ENCODE assay signal across 1 cellular context in genomic region chr15:67048281-67049279, GRCh38.
TF ChIP-seq lines count a peak whose summit lies in the region.

No MANE protein-coding gene starts in this region.

TF ChIP-seq in HEK293, 187 proteins besides CTCF, POLR2A, EP300 and RAD21 (continued from another document and continues in another):
- TF ChIP-seq ZNF280C (tag by site-specific recombination; IDR thresholded peaks at IDR 0.05) (no peak), ZNF623 (tag by site-specific recombination; IDR thresholded peaks at IDR 0.05) (no peak), ZNF211 (tag by site-specific recombination; IDR thresholded peaks at IDR 0.05; ENCODE audit: low read depth) (no peak), ZNF785 (tag by site-specific recombination; IDR thresholded peaks at IDR 0.05) (no peak), ZNF416 (tag by site-specific recombination; IDR thresholded peaks at IDR 0.05) (no peak), GLIS2 (tag by site-specific recombination; IDR thresholded peaks at IDR 0.05) (peak; percentile 35; the same call in 1 of the 2 replicates), ZNF660 (tag by site-specific recombination; IDR thresholded peaks at IDR 0.05) (peak; percentile 76), GLIS1 (tag by site-specific recombination; IDR thresholded peaks at IDR 0.05) (peak; percentile 51), ZNF169 (tag by site-specific recombination; IDR thresholded peaks at IDR 0.05) (no peak), ZNF398 (tag by site-specific recombination; IDR thresholded peaks at IDR 0.05) (no peak), BCL6B (tag by site-specific recombination; IDR thresholded peaks at IDR 0.05) (no peak), ZNF239 (tag by site-specific recombination; IDR thresholded peaks at IDR 0.05) (no peak), ZSCAN30 (tag by site-specific recombination; IDR thresholded peaks at IDR 0.05) (no peak), PATZ1 (tag by site-specific recombination; IDR thresholded peaks at IDR 0.05) (no peak), ZNF518A (tag by site-specific recombination; conservative IDR thresholded peaks at IDR 0.05; ENCODE audit: low read depth) (peak; percentile 16; the same call in 1 of the 2 replicates), ZFHX2 (tag by site-specific recombination; conservative IDR thresholded peaks at IDR 0.05) (no peak), ZNF423 (tag by site-specific recombination; IDR thresholded peaks at IDR 0.05) (no peak), KLF8 (tag by site-specific recombination; IDR thresholded peaks at IDR 0.05) (no peak), ATF2 (tag by site-specific recombination; IDR thresholded peaks at IDR 0.05; ENCODE audit: low read depth) (no peak), BCL11B (tag by site-specific recombination; IDR thresholded peaks at IDR 0.05; ENCODE audit: low read depth) (no peak), ZNF624 (tag by site-specific recombination; IDR thresholded peaks at IDR 0.05) (no peak), ZNF645 (tag by site-specific recombination; IDR thresholded peaks at IDR 0.05) (no peak), ZNF433 (tag by site-specific recombination; IDR thresholded peaks at IDR 0.05; ENCODE audit: low read depth) (no peak), ZNF473 (tag by site-specific recombination; IDR thresholded peaks at IDR 0.05) (no peak), ZBTB1 (tag by site-specific recombination; IDR thresholded peaks at IDR 0.05) (no peak), HOXC10 (CRISPR knock-in tag; IDR thresholded peaks at IDR 0.05) (no peak), SP7 (tag by site-specific recombination; IDR thresholded peaks at IDR 0.05) (no peak), ZNF175 (tag by site-specific recombination; IDR thresholded peaks at IDR 0.05) (no peak), ZNF488 (tag by site-specific recombination; IDR thresholded peaks at IDR 0.05) (no peak), ZFP69B (tag by site-specific recombination; IDR thresholded peaks at IDR 0.05) (no peak; the same call in 1 of the 2 replicates), TSHZ1 (tag by site-specific recombination; IDR thresholded peaks at IDR 0.05; ENCODE audit: borderline replicate concordance) (no peak; the same call in 1 of the 2 replicates), SP3 (tag by site-specific recombination; IDR thresholded peaks at IDR 0.05) (no peak; the same call in none of the 2 replicates), ZSCAN18 (tag by site-specific recombination; IDR thresholded peaks at IDR 0.05) (no peak)
